16 cellular contexts compared by ENCODE assay signal in genomic region chr1:191608367-191608766, GRCh38.
DNase-seq lines count a peak whose midpoint lies in the region; ATAC-seq, FAIRE-seq and TF ChIP-seq lines count a peak whose summit lies in the region.
"Had no signal": no experiment of that assay in that cellular context is flagged by ENCODE, and none has a peak within 500 bp of the region (broad histone marks: within the 10 kb centered on the region; RNA-seq: fewer than 3 reads in every experiment).

No MANE protein-coding gene starts in this region.

- BruUV-seq in PC-9 (replicated peaks; lab: Mats Ljungman, UMichigan), result no TSS peak

- no peaks in the 10 kb centered on the region for H4K20me1 ChIP-seq in keratinocyte (ENCODE audit: control insufficient read depth, extremely low read depth, insufficient read depth, low read length)
- H4K20me1 ChIP-seq in PC-9 (ENCODE audit: insufficient read depth), result no peaks in the 10 kb centered on the region

- DNase-seq in NCI-H2029 (lab: John Stamatoyannopoulos, UW) (peak; percentile 38), NCI-H2029 treated with DMSO at 0.1 percent for 48 hours (lab: John Stamatoyannopoulos, UW) (no peak), NB4 (ENCODE audit: low read depth) (peak; percentile 7), NCI-H748 (lab: John Stamatoyannopoulos, UW; ENCODE audit: unreplicated experiment) (peak; percentile 95), keratinocyte (ENCODE audit: low read depth, low spot score) (peak; percentile 42), PC-9 (no peak), hippocampal formation (lab: John Stamatoyannopoulos, UW) (no peak), Right ventricle myocardium superior (no peak)
- DNase-seq: activated CD4-positive, alpha-beta T cell treated with anti-CD3 and anti-CD28 coated beads, Interleukin-2, amount 10 ng/mL, durations not matched to agents 24 days and 14 days; activated T-cell treated with anti-CD3 and anti-CD28 coated beads, Interleukin-2, amount 50 U/mL, for 4 hours; H7; immature natural killer cell; NCI-H1930; stimulated activated naive CD4-positive, alpha-beta T cell treated with Interleukin-2 at 50 U/mL for 16 hours had no signal

- intact Hi-C loops in PC-9 (cut with micrococcal nuclease; ENCODE audit: unreplicated experiment) (no loop called here), Right ventricle myocardium superior (cut with DNase I) (no loop called here)

- H3K27me3 ChIP-seq in keratinocyte (ENCODE audit: control insufficient read depth, extremely low read depth, insufficient read depth, low read length) (no peaks in the 10 kb centered on the region), PC-9 (ENCODE audit: insufficient read depth, low read depth) (no peaks in the 10 kb centered on the region)

- no peaks in the 10 kb centered on the region for H3K79me2 ChIP-seq in keratinocyte (ENCODE audit: control insufficient read depth, insufficient read depth, low read length)
- no peaks in the 10 kb centered on the region for H3K79me2 ChIP-seq in PC-9 (ENCODE audit: low read depth)

- peaks cover 2% of the 10 kb centered on the region for H3K4me1 ChIP-seq in keratinocyte (ENCODE audit: control insufficient read depth, extremely low read depth, insufficient read depth, low read length)
- no peaks in the 10 kb centered on the region for H3K4me1 ChIP-seq in PC-9 (replicated peaks; ENCODE audit: insufficient read depth)

- H3K4me3 ChIP-seq in NB4 (ENCODE audit: low read depth, low read length) (no peak overlapping the region), keratinocyte (ENCODE audit: control insufficient read depth in 2 of 3, extremely low read depth in 1 of 3, insufficient read depth in 2 of 3, low read depth in 1 of 3, low read length in 3 of 3) (no peak overlapping the region), PC-9 (no peak overlapping the region)

- no peaks in the 10 kb centered on the region for H3K9me1 ChIP-seq in keratinocyte (ENCODE audit: control insufficient read depth, extremely low read depth, insufficient read depth, low read length)

- POLR2A ChIA-PET in PC-9 (lab: Charles Lee; ENCODE audit: unreplicated experiment), result no interaction called here

- CTCF ChIA-PET in PC-9 (lab: Charles Lee), result no interaction called here

- H3K9ac ChIP-seq in keratinocyte (ENCODE audit: control insufficient read depth, extremely low read depth, insufficient read depth, low read length), result no peak overlapping the region

- ATAC-seq in Right ventricle myocardium superior (ENCODE audit: poor library complexity), result no peak
- ATAC-seq: activated T-cell treated with anti-CD3 and anti-CD28 coated beads, Interleukin-2, amount 50 U/mL, for 4 hours had no signal

- H3K27ac ChIP-seq in keratinocyte (ENCODE audit: control insufficient read depth, insufficient read depth, low read length) (no peak overlapping the region), PC-9 (no peak overlapping the region)

- TF ChIP-seq POLR2A in NB4 (IDR thresholded peaks at IDR 0.05; ENCODE audit: extremely low read depth, insufficient read length), result no peak

- H3K4me2 ChIP-seq in keratinocyte (ENCODE audit: control insufficient read depth, extremely low read depth, insufficient read depth, low read depth, low read length) (no peak overlapping the region), PC-9 (no peak overlapping the region)

- dilution Hi-C loops in keratinocyte (cut with MboI; ENCODE audit: extremely low pct_ligation_motif_present, low sequenced_read_pairs), result no loop called here

- H3K9me3 ChIP-seq in keratinocyte (ENCODE audit: control insufficient read depth, low read depth, low read length), result no peaks in the 10 kb centered on the region
- H3K9me3 ChIP-seq in PC-9 (ENCODE audit: insufficient read depth, low read depth), result no peaks in the 10 kb centered on the region

- peak; percentile 90 for FAIRE-seq in keratinocyte (lab: Jason Lieb, UNC)
- FAIRE-seq: frontal cortex, RCC 7860 had no signal

- no peaks in the 10 kb centered on the region for H3K36me3 ChIP-seq in keratinocyte (ENCODE audit: control insufficient read depth in 2 of 2, extremely low read depth in 1 of 2, insufficient read depth in 2 of 2, low read length in 2 of 2)
- H3K36me3 ChIP-seq in PC-9 (ENCODE audit: low read depth), result no peaks in the 10 kb centered on the region

- H2AFZ ChIP-seq in keratinocyte (ENCODE audit: control insufficient read depth, low read length) (no peak overlapping the region), PC-9 (no peak overlapping the region)

- H3K9me2 ChIP-seq in PC-9 (ENCODE audit: insufficient read depth), result no peaks in the 10 kb centered on the region

- TF ChIP-seq CTCF in NB4 (IDR thresholded peaks at IDR 0.05; ENCODE audit: low read depth, low read length) (no peak), keratinocyte (optimal IDR thresholded peaks at IDR 0.05 in 1 of 3, IDR thresholded peaks at IDR 0.05 in 1 of 3, conservative IDR thresholded peaks at IDR 0.05 in 1 of 3; ENCODE audit: extremely low read depth in 1 of 3, insufficient read depth in 2 of 3, low read length in 3 of 3) (no peak), PC-9 (conservative IDR thresholded peaks at IDR 0.05) (no peak)

- no peaks in the 10 kb centered on the region for H3F3A ChIP-seq in PC-9 (ENCODE audit: insufficient read depth, low read depth)

Comparison
In these comparisons a context has a peak if more than half of its experiments do, and no peak if none do; other contexts are left out.
1. DNase-seq: peak in NCI-H2029 (single experiment), NB4 (single experiment), NCI-H748 (single experiment) and keratinocyte (single experiment); none in NCI-H2029 treated with DMSO at 0.1 percent for 48 hours (single experiment), PC-9 (0 of 2), hippocampal formation (0 of 2) and Right ventricle myocardium superior (single experiment).